ENCODE assay signal across 19 cellular contexts in genomic region chr9:121275781-121276658, GRCh38. TPM values are rescaled to one million over a fixed set of nuclear protein-coding genes. Genes with fewer than 3 reads are reported as not detected.
A peak's percentile ranks its signal among the peaks of the same experiment; 100 is the strongest.
DNase-seq lines count a peak whose midpoint lies in the region; ATAC-seq and TF ChIP-seq lines count a peak whose summit lies in the region.
"Had no signal": no experiment of that assay in that cellular context is flagged by ENCODE, and none has a peak within 500 bp of the region (broad histone marks: within the 10 kb centered on the region; RNA-seq: fewer than 3 reads in every experiment).

No MANE protein-coding gene starts in this region.

- no peaks in the 10 kb centered on the region for H3K9me3 Mint-ChIP-seq in osteocyte (ENCODE audit: unreplicated experiment)
- H3K9me3 Mint-ChIP-seq in activated naive CD4-positive, alpha-beta T cell treated with anti-CD3 and anti-CD28 coated beads for 36 hours = no peaks in the 10 kb centered on the region
- H3K9me3 Mint-ChIP-seq: naive B cell had no signal

- WGBS in heart left ventricle, 4 donors = 67 to 88% (median 72%) methylated on average over 7 to 8 of the region's 8 CpGs
- 70 to 75% methylated on average over 8 of the region's 8 CpGs for WGBS in esophagus, 2 donors
- WGBS in transverse colon (ENCODE audit: low coverage in 1 of 2), 2 donors = 67 to 100% methylated on average over 3 to 8 of the region's 8 CpGs
- 57 to 68% methylated on average over 8 of the region's 8 CpGs for WGBS in lower leg skin, 2 donors

- CTCF ChIA-PET in activated naive CD4-positive, alpha-beta T cell treated with anti-CD3 and anti-CD28 coated beads for 36 hours (lab: Charles Lee) = interaction anchor here (1.2 to 1.9 kb wide), 2 partner anchors 63 to 123 kb away, joined by 4 to 5 read pairs; no protein-coding TSS in a partner anchor

- H3K4me3 Mint-ChIP-seq in osteocyte (ENCODE audit: unreplicated experiment) = no peak overlapping the region
- H3K4me3 Mint-ChIP-seq in activated naive CD4-positive, alpha-beta T cell treated with anti-CD3 and anti-CD28 coated beads for 36 hours = no peak overlapping the region
- H3K4me3 Mint-ChIP-seq: naive B cell had no signal

- in situ Hi-C loops in transverse colon (cut with MboI; ENCODE audit: low pct_ligation_motif_present in 1 of 4, low pct_unique_long_range_greater_than_20kb in 1 of 4, low sequenced_read_pairs in 3 of 4) = no loop called here

- TF ChIP-seq EP300 in transverse colon (IDR thresholded peaks at IDR 0.05; ENCODE audit: low read depth) = no peak

- H3K27ac ChIP-seq in heart left ventricle = peak overlapping the region in 2 of 12 donors; percentile 11 to 96
- peak overlapping the region; percentile 17 to 47 for H3K27ac ChIP-seq in esophagus (ENCODE audit: low read depth in 2 of 2, low read length in 1 of 2)
- peak overlapping the region; percentile 95 to 98 (median 96) for H3K27ac ChIP-seq in transverse colon
- H3K27ac ChIP-seq: body of pancreas had no signal

- peaks cover 84% of the 10 kb centered on the region for H3K4me1 Mint-ChIP-seq in osteocyte (ENCODE audit: unreplicated experiment)
- peaks cover 3% of the 10 kb centered on the region for H3K4me1 Mint-ChIP-seq in activated naive CD4-positive, alpha-beta T cell treated with anti-CD3 and anti-CD28 coated beads for 36 hours (ENCODE audit: low read depth)

- no peak for TF ChIP-seq CTCF in heart left ventricle (IDR thresholded peaks at IDR 0.05)
- no peak for TF ChIP-seq CTCF in osteocyte (IDR thresholded peaks at IDR 0.05)
- TF ChIP-seq CTCF in transverse colon (IDR thresholded peaks at IDR 0.05) = no peak
- TF ChIP-seq CTCF in lower leg skin (IDR thresholded peaks at IDR 0.05) = no peak

- no peak for ATAC-seq in Right ventricle myocardium inferior
- ATAC-seq in heart left ventricle = no peak
- ATAC-seq: body of pancreas, left lobe of liver had no signal

- H3K27ac Mint-ChIP-seq in osteocyte (ENCODE audit: unreplicated experiment) = peak overlapping the region; percentile 27
- no peak overlapping the region for H3K27ac Mint-ChIP-seq in activated naive CD4-positive, alpha-beta T cell treated with anti-CD3 and anti-CD28 coated beads for 36 hours
- H3K27ac Mint-ChIP-seq: naive B cell had no signal

- no peak for TF ChIP-seq POLR2A in heart left ventricle (IDR thresholded peaks at IDR 0.05)
- TF ChIP-seq POLR2A in transverse colon (IDR thresholded peaks at IDR 0.05) = no peak
- TF ChIP-seq POLR2A in lower leg skin (IDR thresholded peaks at IDR 0.05) = no peak

- H3K27me3 Mint-ChIP-seq in osteocyte (ENCODE audit: unreplicated experiment) = no peaks in the 10 kb centered on the region
- no peaks in the 10 kb centered on the region for H3K27me3 Mint-ChIP-seq in activated naive CD4-positive, alpha-beta T cell treated with anti-CD3 and anti-CD28 coated beads for 36 hours (ENCODE audit: low read depth)

- H3K36me3 Mint-ChIP-seq in osteocyte (ENCODE audit: unreplicated experiment) = peaks cover 4% of the 10 kb centered on the region
- H3K36me3 Mint-ChIP-seq in activated naive CD4-positive, alpha-beta T cell treated with anti-CD3 and anti-CD28 coated beads for 36 hours (ENCODE audit: low read depth) = no peaks in the 10 kb centered on the region

- H3K4me3 ChIP-seq in heart left ventricle = no peak overlapping the region
- H3K4me3 ChIP-seq in esophagus (ENCODE audit: low read depth in 1 of 2, low read length in 2 of 2) = no peak overlapping the region
- no peak overlapping the region for H3K4me3 ChIP-seq in transverse colon
- H3K4me3 ChIP-seq in lower leg skin (ENCODE audit: low read depth, poor library complexity, severe bottlenecking) = no peak overlapping the region
- H3K4me3 ChIP-seq: body of pancreas had no signal

- H3K4me1 ChIP-seq in heart left ventricle (peaks cover 23 to 96% (median 64%) of the 10 kb centered on the region in 12 donors), esophagus (ENCODE audit: control insufficient read depth in 2 of 2, insufficient read depth in 2 of 2, low read length in 1 of 2) (peaks cover 11 to 14% of the 10 kb centered on the region in 2 donors), transverse colon (peaks cover 42 to 94% (median 83%) of the 10 kb centered on the region in 4 donors)

- intact Hi-C loops in Right ventricle myocardium inferior (cut with DNase I) (no loop called here), heart left ventricle (cut with DNase I) (loop anchor here in 5 of 10 donors (5.0 to 10.0 kb wide), 7 partner anchors 36 to 101 kb away; partner anchors contain the start of gene STOM (in 2 of the 5)), transverse colon (cut with DNase I; ENCODE audit: low total_unique reads) (no loop called here), lower leg skin (cut with DNase I; ENCODE audit: low total_unique reads) (no loop called here)
- intact Hi-C loops in activated naive CD4-positive, alpha-beta T cell treated with anti-CD3 and anti-CD28 coated beads for 36 hours (cut with micrococcal nuclease) = no loop called here

- H3K36me3 ChIP-seq in heart left ventricle (peaks cover 0 to 7% (median 0%) of the 10 kb centered on the region in 9 donors), esophagus (ENCODE audit: control insufficient read depth in 2 of 2, insufficient read depth in 2 of 2, low read length in 1 of 2) (no peaks in the 10 kb centered on the region), transverse colon (no peaks in the 10 kb centered on the region)

- DNase-seq in Right ventricle myocardium inferior (ENCODE audit: missing footprints) = peak; percentile 15
- no peak for DNase-seq in heart left ventricle
- DNase-seq in osteocyte (ENCODE audit: extremely low spot score, unreplicated experiment) = no peak
- no peak for DNase-seq in transverse colon
- DNase-seq in lower leg skin (ENCODE audit: low spot score in 2 of 2) = no peak
- DNase-seq in NCI-H345 treated with DMSO at 0.1 percent for 48 hours (lab: John Stamatoyannopoulos, UW; ENCODE audit: unreplicated experiment) = no peak
- DNase-seq in activated naive CD4-positive, alpha-beta T cell treated with anti-CD3 and anti-CD28 coated beads for 36 hours = no peak
- DNase-seq: activated CD4-positive, alpha-beta T cell treated with anti-CD3 and anti-CD28 coated beads for 48 hours; activated CD8-positive, alpha-beta memory T cell treated with anti-CD3 and anti-CD28 coated beads, Interleukin-2, amount 50 U/mL, for 48 hours; body of pancreas; C1 segment of cervical spinal cord; DMS79; naive B cell; NCI-H187; NCI-H510A treated with DMSO at 0.1 percent for 48 hours; SIG-M5; T1000 had no signal

- H3K27me3 ChIP-seq in heart left ventricle = no peaks in the 10 kb centered on the region
- no peaks in the 10 kb centered on the region for H3K27me3 ChIP-seq in esophagus (ENCODE audit: control insufficient read depth in 1 of 2, insufficient read depth in 2 of 2, low read length in 2 of 2)
- H3K27me3 ChIP-seq in transverse colon = no peaks in the 10 kb centered on the region
- H3K27me3 ChIP-seq: body of pancreas had no signal

- H3K9me3 ChIP-seq in heart left ventricle (no peaks in the 10 kb centered on the region), esophagus (ENCODE audit: control insufficient read depth in 2 of 2, insufficient read depth in 1 of 2, low read depth in 1 of 2, low read length in 1 of 2) (no peaks in the 10 kb centered on the region), transverse colon (no peaks in the 10 kb centered on the region)
- H3K9me3 ChIP-seq: body of pancreas had no signal

RNA-seq across cellular contexts. Expression of gene GSN, which starts 8.1 kb away (rescaled TPM):
- total RNA-seq in Right ventricle myocardium inferior (966 TPM), heart left ventricle (1,000 to 10,000 TPM in 2 of 9 donors, 100 to 1,000 TPM in 7; 422 to 2,088 (median 703) TPM), osteocyte (235 and 249 TPM in 2 replicates), transverse colon (100 to 1,000 TPM; 628 to 986 (median 782) TPM), lower leg skin (1,000 to 10,000 TPM in 2 of 4 donors, 100 to 1,000 TPM in 2; 835 to 2,031 (median 1,042) TPM)
- polyA plus RNA-seq in heart left ventricle (100 to 1,000 TPM; 379 to 481 TPM), esophagus (100 to 1,000 TPM; 198 to 418 TPM)
- 1 to 10 TPM; 1.1 to 1.2 TPM for total RNA-seq in activated naive CD4-positive, alpha-beta T cell treated with anti-CD3 and anti-CD28 coated beads for 36 hours

Comparison
In these comparisons a context has a peak if more than half of its experiments do, and no peak if none do; other contexts are left out.
1. RNA of gene GSN, which starts 8.1 kb away (total RNA-seq): 835 to 2,031 TPM in lower leg skin, 966 TPM in Right ventricle myocardium inferior (single experiment), 628 to 986 TPM in transverse colon, 422 to 2,088 TPM in heart left ventricle and 235 to 249 TPM in osteocyte; 1.1 to 1.2 TPM in activated naive CD4-positive, alpha-beta T cell treated with anti-CD3 and anti-CD28 coated beads for 36 hours; every median in the first group is over 100 times any median in the second.